ENCODE assay signal across 17 cellular contexts in the genomic region with DNA sequence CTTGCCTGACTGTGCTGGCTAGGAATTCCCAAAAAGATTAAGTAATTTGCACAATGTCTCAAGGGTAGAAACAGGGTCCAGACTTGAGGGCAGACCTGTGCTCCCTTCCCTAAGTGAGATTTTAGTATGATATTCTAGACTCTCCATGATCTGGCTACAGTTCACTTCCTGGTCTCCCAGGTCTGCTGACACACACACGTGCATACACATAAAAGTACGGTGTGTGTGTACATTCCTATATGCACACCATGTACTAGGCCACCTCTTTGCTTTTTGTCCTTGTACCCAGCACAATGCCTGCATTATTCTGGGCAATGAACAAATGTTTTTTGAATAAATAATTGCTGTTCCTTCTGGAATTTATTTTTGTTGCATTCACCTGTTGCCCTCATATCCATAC.
DNase-seq lines count a peak whose midpoint lies in the region; ATAC-seq, FAIRE-seq and TF ChIP-seq lines count a peak whose summit lies in the region.
"Had no signal": no experiment of that assay in that cellular context is flagged by ENCODE, and none has a peak within 500 bp of the region (broad histone marks: within the 10 kb centered on the region; RNA-seq: fewer than 3 reads in every experiment).

No MANE protein-coding gene starts in this region.

- peaks cover 45% of the 10 kb centered on the region for H3K79me2 ChIP-seq in keratinocyte (ENCODE audit: control insufficient read depth, insufficient read depth, low read length)

- H2AFZ ChIP-seq in keratinocyte (ENCODE audit: control insufficient read depth, low read length), result no peak overlapping the region
- H2AFZ ChIP-seq: GM23248 had no signal

- H3K9me1 ChIP-seq in keratinocyte (ENCODE audit: control insufficient read depth, extremely low read depth, insufficient read depth, low read length), result no peaks in the 10 kb centered on the region

- TF ChIP-seq CTCF in HEK293 (tag by site-specific recombination; IDR thresholded peaks at IDR 0.05) (no peak), keratinocyte (optimal IDR thresholded peaks at IDR 0.05 in 1 of 3, IDR thresholded peaks at IDR 0.05 in 1 of 3, conservative IDR thresholded peaks at IDR 0.05 in 1 of 3; ENCODE audit: extremely low read depth in 1 of 3, insufficient read depth in 2 of 3, low read length in 3 of 3) (no peak), stomach (IDR thresholded peaks at IDR 0.05) (no peak), lower lobe of right lung (IDR thresholded peaks at IDR 0.05) (no peak)

- TF ChIP-seq EP300 in stomach (IDR thresholded peaks at IDR 0.05), result no peak

- WGBS in stomach, 5 donors, result 13 to 66% (median 25%) methylated on average over 2 of the region's 2 CpGs

- no peaks in the 10 kb centered on the region for H4K20me1 ChIP-seq in keratinocyte (ENCODE audit: control insufficient read depth, extremely low read depth, insufficient read depth, low read length)
- H4K20me1 ChIP-seq: BLaER1 had no signal

- H3K4me3 ChIP-seq in HEK293 (ENCODE audit: low read depth, low read length) (no peak overlapping the region), keratinocyte (ENCODE audit: control insufficient read depth in 2 of 3, extremely low read depth in 1 of 3, insufficient read depth in 2 of 3, low read depth in 1 of 3, low read length in 3 of 3) (no peak overlapping the region), stomach (no peak overlapping the region), lower lobe of right lung (no peak overlapping the region)
- H3K4me3 ChIP-seq: BLaER1, GM23248 had no signal

- H3K27ac ChIP-seq in HEK293 (ENCODE audit: extremely low read depth, low read depth, low read length) (no peak overlapping the region), keratinocyte (ENCODE audit: control insufficient read depth, insufficient read depth, low read length) (no peak overlapping the region), stomach (peak overlapping the region in 3 of 5 donors; percentile 21 to 53 (median 49)), lower lobe of right lung (no peak overlapping the region)
- H3K27ac ChIP-seq: BLaER1, GM23248, HL-60 had no signal

- DNase-seq in DMS53 (lab: John Stamatoyannopoulos, UW) (peak; percentile 6), DMS53 treated with DMSO at 0.1 percent for 48 hours (lab: John Stamatoyannopoulos, UW; ENCODE audit: unreplicated experiment) (no peak), keratinocyte (ENCODE audit: low read depth, low spot score) (no peak), stomach (no peak), lower lobe of right lung (no peak)
- DNase-seq in stimulated activated CD4-positive, alpha-beta T cell treated with anti-CD3 and anti-CD28 coated beads, Interleukin-12 subunit alpha, Interleukin-12 subunit beta, amount 100 ng/mL, for 4 hours, result no peak
- DNase-seq: 8988T; CD4-positive, alpha-beta memory T cell; GM23248; HCEC 1CT; HFFc6; IMR-90 had no signal

- no peaks in the 10 kb centered on the region for H3K27me3 ChIP-seq in keratinocyte (ENCODE audit: control insufficient read depth, extremely low read depth, insufficient read depth, low read length)
- H3K27me3 ChIP-seq in stomach, result no peaks in the 10 kb centered on the region
- no peaks in the 10 kb centered on the region for H3K27me3 ChIP-seq in lower lobe of right lung (ENCODE audit: low read depth)
- H3K27me3 ChIP-seq: BLaER1 had no signal

- intact Hi-C loops in stomach (cut with DNase I; ENCODE audit: low total_unique reads) (no loop called here), lower lobe of right lung (cut with DNase I) (no loop called here)

- no peaks in the 10 kb centered on the region for H3K36me3 ChIP-seq in HEK293 (ENCODE audit: control insufficient read depth in 2 of 2, insufficient read depth in 1 of 2, low read length in 2 of 2)
- peaks cover 21% of the 10 kb centered on the region in 2 experiments for H3K36me3 ChIP-seq in keratinocyte (ENCODE audit: control insufficient read depth in 2 of 2, extremely low read depth in 1 of 2, insufficient read depth in 2 of 2, low read length in 2 of 2)
- H3K36me3 ChIP-seq in stomach, result peaks cover 0 to 17% (median 11%) of the 10 kb centered on the region in 4 donors
- no peaks in the 10 kb centered on the region for H3K36me3 ChIP-seq in lower lobe of right lung
- H3K36me3 ChIP-seq: BLaER1 had no signal

- ATAC-seq in lower lobe of right lung, result no peak

- H3K4me2 ChIP-seq in keratinocyte (ENCODE audit: control insufficient read depth, extremely low read depth, insufficient read depth, low read depth, low read length), result no peak overlapping the region
- H3K4me2 ChIP-seq: BLaER1 had no signal

- CTCF ChIA-PET in HEK293 (lab: Yijun Ruan, JAX), result interaction anchor here (0.9 to 1.0 kb wide), 2 partner anchors 20 to 33 kb away, joined by 3 to 4 read pairs; no protein-coding TSS in a partner anchor

- no peak for TF ChIP-seq POLR2A in stomach (IDR thresholded peaks at IDR 0.05)

- peak; percentile 68 for FAIRE-seq in keratinocyte (lab: Jason Lieb, UNC)
- FAIRE-seq: GM12891, GM19239 had no signal

- dilution Hi-C loops in keratinocyte (cut with MboI; ENCODE audit: extremely low pct_ligation_motif_present, low sequenced_read_pairs), result no loop called here

- H3K9ac ChIP-seq in keratinocyte (ENCODE audit: control insufficient read depth, extremely low read depth, insufficient read depth, low read length), result no peak overlapping the region
- H3K9ac ChIP-seq: BLaER1, GM23248 had no signal

- POLR2A ChIA-PET in HEK293 (lab: Yijun Ruan, JAX), result no interaction called here

- no peaks in the 10 kb centered on the region for H3K9me3 ChIP-seq in HEK293 (ENCODE audit: control insufficient read depth, insufficient read depth, low read depth, low read length)
- no peaks in the 10 kb centered on the region for H3K9me3 ChIP-seq in keratinocyte (ENCODE audit: control insufficient read depth, low read depth, low read length)
- no peaks in the 10 kb centered on the region for H3K9me3 ChIP-seq in stomach
- H3K9me3 ChIP-seq in lower lobe of right lung, result no peaks in the 10 kb centered on the region
- H3K9me3 ChIP-seq: BLaER1 had no signal

- H3K4me1 ChIP-seq in HEK293 (ENCODE audit: control insufficient read depth, insufficient read depth, low read length) (no peaks in the 10 kb centered on the region), keratinocyte (ENCODE audit: control insufficient read depth, extremely low read depth, insufficient read depth, low read length) (no peaks in the 10 kb centered on the region), stomach (peaks cover 0 to 5% (median 2%) of the 10 kb centered on the region in 4 donors), lower lobe of right lung (no peaks in the 10 kb centered on the region)

TF ChIP-seq in HEK293, 187 proteins besides CTCF, POLR2A, EP300 and RAD21:
- no peak for TF ChIP-seq ZNF621 (tag by site-specific recombination; IDR thresholded peaks at IDR 0.05)
- peak; percentile 48 for TF ChIP-seq SCRT2 (tag by site-specific recombination; IDR thresholded peaks at IDR 0.05)

Comparison
In these comparisons a context has a peak if more than half of its experiments do, and no peak if none do; other contexts are left out.
1. H3K27ac ChIP-seq: peak in stomach (3 of 5); none in HEK293 (single experiment), keratinocyte (single experiment) and lower lobe of right lung (single experiment).